11 cellular contexts compared by ENCODE assay signal in the genomic region with DNA sequence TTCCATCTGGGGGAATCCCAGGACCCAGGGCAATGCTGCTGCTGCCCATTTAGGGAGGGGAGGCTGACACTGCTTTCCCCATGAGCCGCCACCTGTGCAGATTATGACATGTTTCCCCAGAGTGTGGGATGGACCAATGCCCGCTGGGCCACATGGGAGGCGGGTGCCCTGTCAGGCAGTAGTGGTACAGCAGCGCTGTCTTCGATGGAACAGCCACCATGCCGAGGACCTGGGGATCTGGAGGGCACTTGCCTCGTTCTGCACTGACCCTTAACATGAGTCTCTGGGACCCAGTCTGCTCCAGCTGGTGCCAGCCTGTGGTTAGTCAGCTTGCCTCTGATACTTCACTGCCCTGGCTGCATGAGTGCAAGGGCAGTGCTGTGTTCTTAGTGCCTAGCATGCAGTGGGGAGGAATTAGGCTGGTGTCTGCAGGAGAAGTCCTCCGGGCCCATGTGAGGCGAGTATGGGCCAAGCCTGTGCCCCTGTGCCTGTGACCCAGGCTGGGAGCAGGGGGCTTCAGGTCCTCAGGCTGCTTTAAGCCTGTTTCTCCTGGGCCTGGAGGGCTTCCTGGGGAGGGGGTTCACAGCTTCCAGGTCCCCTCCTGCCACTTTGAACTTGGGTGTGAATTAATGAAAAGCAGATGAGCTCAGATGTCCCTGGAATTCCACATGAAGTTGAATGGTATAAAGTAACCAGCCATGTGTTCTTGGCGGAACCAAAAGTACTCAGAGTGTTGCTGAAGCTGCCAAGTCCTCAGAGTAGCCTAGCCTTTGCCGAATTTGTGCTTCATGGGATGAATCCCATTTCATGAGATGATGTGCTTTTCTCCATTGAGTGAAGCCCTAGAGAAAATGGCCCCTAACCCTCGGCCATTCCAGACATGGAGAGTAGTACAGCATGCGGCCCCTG. TPM values are rescaled to one million over a fixed set of nuclear protein-coding genes. Genes with fewer than 3 reads are reported as not detected.
DNase-seq lines count a peak whose midpoint lies in the region; ATAC-seq and TF ChIP-seq lines count a peak whose summit lies in the region.
"Had no signal": no experiment of that assay in that cellular context is flagged by ENCODE, and none has a peak within 500 bp of the region (broad histone marks: within the 10 kb centered on the region; RNA-seq: fewer than 3 reads in every experiment).

No MANE protein-coding gene starts in this region.

- TF ChIP-seq CTCF in right atrium auricular region (IDR thresholded peaks at IDR 0.05) (no peak), stomach (IDR thresholded peaks at IDR 0.05) (no peak)

- H3K9me3 Mint-ChIP-seq in activated CD4-positive, alpha-beta T cell treated with anti-CD3 and anti-CD28 coated beads, Interleukin-2, amount 10 ng/mL, durations not matched to agents 24 days and 14 days, result no peaks in the 10 kb centered on the region
- H3K9me3 Mint-ChIP-seq in activated CD4-positive, alpha-beta memory T cell treated with anti-CD3 and anti-CD28 coated beads for 36 hours, result no peaks in the 10 kb centered on the region

- TF ChIP-seq EP300 in stomach (IDR thresholded peaks at IDR 0.05), result no peak

- WGBS in stomach, 5 donors, result 83 to 89% (median 89%) methylated on average over 11 to 13 of the region's 13 CpGs

- POLR2A ChIA-PET in activated CD4-positive, alpha-beta memory T cell treated with anti-CD3 and anti-CD28 coated beads for 36 hours (lab: Charles Lee), result interaction anchor here (1.2 to 7.5 kb wide), 4 partner anchors 10 to 124 kb away, joined by 4 to 97 read pairs (median 33); no protein-coding TSS in a partner anchor

- no peak for DNase-seq in activated CD4-positive, alpha-beta T cell treated with anti-CD3 and anti-CD28 coated beads, Interleukin-2, amount 10 ng/mL, durations not matched to agents 24 days and 14 days
- DNase-seq in activated CD4-positive, alpha-beta T cell treated with anti-CD3 and anti-CD28 coated beads for 48 hours, result no peak
- DNase-seq in activated CD4-positive, alpha-beta memory T cell treated with anti-CD3 and anti-CD28 coated beads for 36 hours, result no peak
- DNase-seq in right atrium auricular region (ENCODE audit: low spot score) (no peak), stomach (no peak), NCI-H226 (no peak)
- DNase-seq: activated CD8-positive, alpha-beta memory T cell treated with anti-CD3 and anti-CD28 coated beads, Interleukin-2, amount 50 U/mL, for 48 hours; cerebellar nuclear complex; KBM-7 had no signal

- H3K27ac ChIP-seq in right atrium auricular region (peak overlapping the region; percentile 90 to 96), stomach (peak overlapping the region in 3 of 5 donors; percentile 21 to 90 (median 73))

- ATAC-seq in GM18870 (IDR thresholded peaks at IDR 0.05; ENCODE audit: unreplicated experiment) (no peak), HG02938 (IDR thresholded peaks at IDR 0.05; ENCODE audit: unreplicated experiment) (no peak)

- intact Hi-C loops in activated CD4-positive, alpha-beta T cell treated with anti-CD3 and anti-CD28 coated beads, Interleukin-2, amount 10 ng/mL, durations not matched to agents 24 days and 14 days (cut with micrococcal nuclease), result loop anchor here (5.0 kb wide), 1 partner anchor 138 kb away; no protein-coding TSS in a partner anchor
- intact Hi-C loops in activated CD4-positive, alpha-beta memory T cell treated with anti-CD3 and anti-CD28 coated beads for 36 hours (cut with micrococcal nuclease), result loop anchor here (5.0 kb wide), 3 partner anchors 43 to 132 kb away; no protein-coding TSS in a partner anchor
- intact Hi-C loops in stomach (cut with DNase I; ENCODE audit: low total_unique reads), result no loop called here

- H3K4me1 ChIP-seq in right atrium auricular region (peaks cover 0 to 100% of the 10 kb centered on the region in 2 donors), stomach (peaks cover 72 to 100% (median 89%) of the 10 kb centered on the region in 4 donors)

- peaks cover 8% of the 10 kb centered on the region for H3K36me3 ChIP-seq in right atrium auricular region
- H3K36me3 ChIP-seq in stomach, result peaks cover 0 to 22% (median 15%) of the 10 kb centered on the region in 4 donors

- no peaks in the 10 kb centered on the region for H3K27me3 Mint-ChIP-seq in activated CD4-positive, alpha-beta T cell treated with anti-CD3 and anti-CD28 coated beads, Interleukin-2, amount 10 ng/mL, durations not matched to agents 24 days and 14 days
- H3K27me3 Mint-ChIP-seq in activated CD4-positive, alpha-beta memory T cell treated with anti-CD3 and anti-CD28 coated beads for 36 hours, result no peaks in the 10 kb centered on the region

- CTCF ChIA-PET in activated CD4-positive, alpha-beta memory T cell treated with anti-CD3 and anti-CD28 coated beads for 36 hours (lab: Charles Lee), result no interaction called here

- no peak overlapping the region for H3K4me3 ChIP-seq in right atrium auricular region
- no peak overlapping the region for H3K4me3 ChIP-seq in stomach

- H3K36me3 Mint-ChIP-seq in activated CD4-positive, alpha-beta T cell treated with anti-CD3 and anti-CD28 coated beads, Interleukin-2, amount 10 ng/mL, durations not matched to agents 24 days and 14 days (ENCODE audit: low read depth), result peaks cover 34% of the 10 kb centered on the region
- peaks cover 45% of the 10 kb centered on the region for H3K36me3 Mint-ChIP-seq in activated CD4-positive, alpha-beta memory T cell treated with anti-CD3 and anti-CD28 coated beads for 36 hours

- H3K9me3 ChIP-seq in right atrium auricular region, result no peaks in the 10 kb centered on the region
- no peaks in the 10 kb centered on the region for H3K9me3 ChIP-seq in stomach

- H3K4me1 Mint-ChIP-seq in activated CD4-positive, alpha-beta T cell treated with anti-CD3 and anti-CD28 coated beads, Interleukin-2, amount 10 ng/mL, durations not matched to agents 24 days and 14 days, result peaks cover 91% of the 10 kb centered on the region
- peaks cover 97% of the 10 kb centered on the region for H3K4me1 Mint-ChIP-seq in activated CD4-positive, alpha-beta memory T cell treated with anti-CD3 and anti-CD28 coated beads for 36 hours (ENCODE audit: low read depth)

- TF ChIP-seq POLR2A in stomach (IDR thresholded peaks at IDR 0.05), result no peak

- H3K27ac Mint-ChIP-seq in activated CD4-positive, alpha-beta T cell treated with anti-CD3 and anti-CD28 coated beads, Interleukin-2, amount 10 ng/mL, durations not matched to agents 24 days and 14 days, result peak overlapping the region; percentile 87
- peak overlapping the region; percentile 94 for H3K27ac Mint-ChIP-seq in activated CD4-positive, alpha-beta memory T cell treated with anti-CD3 and anti-CD28 coated beads for 36 hours

- peak overlapping the region; percentile 69 for H3K4me3 Mint-ChIP-seq in activated CD4-positive, alpha-beta T cell treated with anti-CD3 and anti-CD28 coated beads, Interleukin-2, amount 10 ng/mL, durations not matched to agents 24 days and 14 days
- H3K4me3 Mint-ChIP-seq in activated CD4-positive, alpha-beta memory T cell treated with anti-CD3 and anti-CD28 coated beads for 36 hours, result no peak overlapping the region

- H3K27me3 ChIP-seq in right atrium auricular region (no peaks in the 10 kb centered on the region), stomach (no peaks in the 10 kb centered on the region)

RNA-seq across cellular contexts. Expression of a gene that starts 22.9 kb away (rescaled TPM):
- total RNA-seq in activated CD4-positive, alpha-beta T cell treated with anti-CD3 and anti-CD28 coated beads, Interleukin-2, amount 10 ng/mL, durations not matched to agents 24 days and 14 days, result 122 and 135 TPM in 2 replicates
- 100 to 1,000 TPM; 134 to 145 TPM for total RNA-seq in activated CD4-positive, alpha-beta memory T cell treated with anti-CD3 and anti-CD28 coated beads for 36 hours
- total RNA-seq in right atrium auricular region, result 10 to 100 TPM; 52.8 to 54.6 TPM
- total RNA-seq in stomach, result 10 to 100 TPM in 4 of 5 donors, 1 to 10 TPM in 1; 9.3 to 74.0 (median 38.8) TPM
- polyA plus RNA-seq in stomach, result 10 to 100 TPM; 23.0 to 30.7 (median 24.3) TPM
